Comparison of ENCODE assay signal across 3 cellular contexts in genomic region chr17:47216821-47217220, GRCh38. TPM values are rescaled to one million over a fixed set of nuclear protein-coding genes. Genes with fewer than 3 reads are reported as not detected.
"Had no signal": no experiment of that assay in that cellular context is flagged by ENCODE, and none has a peak within 500 bp of the region (broad histone marks: within the 10 kb centered on the region; RNA-seq: fewer than 3 reads in every experiment).

No MANE protein-coding gene starts in this region.

RNA-seq across cellular contexts. Expression of gene MYL4, which starts 7.7 kb away (rescaled TPM):
- total RNA-seq: activated CD8-positive, alpha-beta memory T cell treated with anti-CD3 and anti-CD28 coated beads for 36 hours; activated naive CD4-positive, alpha-beta T cell treated with anti-CD3 and anti-CD28 coated beads, Interleukin-2, amount 50 U/mL, for 72 hours; T-helper 2 cell treated with Interferon-gamma antibody and Interleukin-4, amounts not matched to agents 100 ng/mL and 5 ng/mL, for 36 hours had no signal
